In genomic region chr4:176438401-176438800, GRCh38 we compare ENCODE assay signal across 18 cellular contexts.
A peak's percentile ranks its signal among the peaks of the same experiment; 100 is the strongest.
DNase-seq lines count a peak whose midpoint lies in the region; ATAC-seq and TF ChIP-seq lines count a peak whose summit lies in the region.
"Had no signal": no experiment of that assay in that cellular context is flagged by ENCODE, and none has a peak within 500 bp of the region (broad histone marks: within the 10 kb centered on the region; RNA-seq: fewer than 3 reads in every experiment).

No MANE protein-coding gene starts in this region.

- 52% methylated on average over 2 of the region's 2 CpGs for WGBS in right lobe of liver (ENCODE audit: insufficient coverage, low coverage, low lambda C conversion rate, missing lambda C conversion rate)

- no peaks in the 10 kb centered on the region for H3K27me3 Mint-ChIP-seq in natural killer cell (ENCODE audit: low read depth in 2 of 2)

- intact Hi-C loops in natural killer cell (cut with micrococcal nuclease) (no loop called here), breast epithelium (cut with DNase I; ENCODE audit: low total_unique reads) (no loop called here), right lobe of liver (cut with DNase I) (no loop called here)

- no peaks in the 10 kb centered on the region for H3K36me3 ChIP-seq in SJCRH30
- H3K36me3 ChIP-seq in breast epithelium: no peaks in the 10 kb centered on the region
- no peaks in the 10 kb centered on the region for H3K36me3 ChIP-seq in right lobe of liver
- H3K36me3 ChIP-seq: Peyer's patch had no signal

- no peak for TF ChIP-seq POLR2A in breast epithelium (IDR thresholded peaks at IDR 0.05)
- TF ChIP-seq POLR2A in right lobe of liver (IDR thresholded peaks at IDR 0.05): no peak

- no peak overlapping the region for H3K27ac Mint-ChIP-seq in natural killer cell
- H3K27ac Mint-ChIP-seq: CD14-positive monocyte had no signal

- ATAC-seq in natural killer cell (no peak), right lobe of liver (no peak)

- DNase-seq in EH (ENCODE audit: low read depth) (peak; percentile 72), SJCRH30 (no peak), fibroblast of peridontal ligament (ENCODE audit: extremely low read depth) (peak; percentile 91), putamen (ENCODE audit: low spot score) (no peak), natural killer cell (no peak), breast epithelium (ENCODE audit: low spot score in 2 of 2) (no peak), right lobe of liver (no peak)
- DNase-seq: GDM1, H7, NCI-H1092 treated with DMSO at 0.1 percent for 48 hours, NCI-H146, NCI-H2081, NCI-H2171 treated with DMSO at 0.1 percent for 48 hours, NCI-H524 treated with DMSO at 0.1 percent for 48 hours, NCI-H82, Peyer's patch had no signal

- peaks cover 4 to 17% of the 10 kb centered on the region in 2 donors for H3K9me3 Mint-ChIP-seq in natural killer cell

- no peak overlapping the region for H3K4me3 ChIP-seq in SJCRH30
- no peak overlapping the region for H3K4me3 ChIP-seq in breast epithelium
- no peak overlapping the region for H3K4me3 ChIP-seq in right lobe of liver
- H3K4me3 ChIP-seq: Peyer's patch had no signal

- no peaks in the 10 kb centered on the region for H3K9me3 ChIP-seq in SJCRH30 (replicated peaks)
- no peaks in the 10 kb centered on the region for H3K9me3 ChIP-seq in breast epithelium
- H3K9me3 ChIP-seq in right lobe of liver: no peaks in the 10 kb centered on the region
- H3K9me3 ChIP-seq: Peyer's patch had no signal

- H3K4me3 Mint-ChIP-seq in natural killer cell: no peak overlapping the region
- H3K4me3 Mint-ChIP-seq: CD14-positive monocyte had no signal

- peak overlapping the region; percentile 35; the same call in 1 of the 2 replicates for H3K27ac ChIP-seq in SJCRH30
- H3K27ac ChIP-seq in breast epithelium: no peak overlapping the region
- no peak overlapping the region for H3K27ac ChIP-seq in right lobe of liver
- H3K27ac ChIP-seq: KMS-11, Peyer's patch had no signal

- no peaks in the 10 kb centered on the region for H3K36me3 Mint-ChIP-seq in natural killer cell
- H3K36me3 Mint-ChIP-seq: CD14-positive monocyte had no signal

- no peaks in the 10 kb centered on the region for H3K27me3 ChIP-seq in SJCRH30
- no peaks in the 10 kb centered on the region for H3K27me3 ChIP-seq in breast epithelium
- H3K27me3 ChIP-seq in right lobe of liver: no peaks in the 10 kb centered on the region
- H3K27me3 ChIP-seq: Peyer's patch had no signal

- no peak for TF ChIP-seq CTCF in natural killer cell (IDR thresholded peaks at IDR 0.05)
- TF ChIP-seq CTCF in breast epithelium (IDR thresholded peaks at IDR 0.05): no peak
- no peak for TF ChIP-seq CTCF in right lobe of liver (IDR thresholded peaks at IDR 0.05)

- peaks cover 0 to 4% of the 10 kb centered on the region in 2 donors for H3K4me1 Mint-ChIP-seq in natural killer cell
- H3K4me1 Mint-ChIP-seq: CD14-positive monocyte had no signal

- peaks cover 24% of the 10 kb centered on the region for H3K4me1 ChIP-seq in SJCRH30
- no peaks in the 10 kb centered on the region for H3K4me1 ChIP-seq in breast epithelium
- no peaks in the 10 kb centered on the region for H3K4me1 ChIP-seq in right lobe of liver
- H3K4me1 ChIP-seq: Peyer's patch had no signal

Comparison
In these comparisons a context has a peak if more than half of its experiments do, and no peak if none do; other contexts are left out.
1. DNase-seq: peak in EH (single experiment) and fibroblast of peridontal ligament (single experiment); none in SJCRH30 (0 of 2), putamen (single experiment), natural killer cell (single experiment), breast epithelium (0 of 2) and right lobe of liver (0 of 3).